ENCODE assay signal across 24 cellular contexts in the genomic region with DNA sequence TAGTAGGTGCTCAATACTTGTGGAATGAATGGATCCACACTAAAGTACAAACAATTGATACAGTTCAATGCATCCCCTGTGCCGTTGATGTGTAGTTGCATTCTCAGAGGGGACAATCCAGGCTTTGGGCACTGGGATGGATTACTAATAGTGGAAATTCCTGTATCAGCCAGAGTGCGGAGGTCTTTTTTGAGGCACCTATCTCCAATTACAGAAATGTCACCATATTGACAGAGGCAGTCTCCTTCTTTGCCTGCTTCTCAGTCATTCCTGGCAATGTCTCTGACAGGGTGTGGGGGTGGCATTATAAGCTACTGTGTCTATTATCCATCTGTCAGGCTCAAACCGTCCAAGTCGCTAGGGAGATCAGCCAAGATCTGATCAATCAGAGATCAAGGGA. TPM values are rescaled to one million over a fixed set of nuclear protein-coding genes. Genes with fewer than 3 reads are reported as not detected.
A peak's percentile ranks its signal among the peaks of the same experiment; 100 is the strongest.
DNase-seq lines count a peak whose midpoint lies in the region; ATAC-seq, FAIRE-seq and TF ChIP-seq lines count a peak whose summit lies in the region.
"Had no signal": no experiment of that assay in that cellular context is flagged by ENCODE, and none has a peak within 500 bp of the region (broad histone marks: within the 10 kb centered on the region; RNA-seq: fewer than 3 reads in every experiment).

No MANE protein-coding gene starts in this region.

- FAIRE-seq in astrocyte (lab: Jason Lieb, UNC) = no peak
- FAIRE-seq: GM12878, HTR-8/SVneo had no signal

- no peaks in the 10 kb centered on the region for H3K27me3 ChIP-seq in BLaER1 treated with 17β-estradiol and CSF1 and Interleukin-3, amounts not matched to agents 10 nM and 100 nM
- H3K27me3 ChIP-seq in astrocyte (ENCODE audit: insufficient read depth, low read length) (no peaks in the 10 kb centered on the region), hepatocyte (no peaks in the 10 kb centered on the region)

- no peaks in the 10 kb centered on the region for H4K20me1 ChIP-seq in BLaER1 treated with 17β-estradiol and CSF1 and Interleukin-3, amounts not matched to agents 10 nM and 100 nM
- no peaks in the 10 kb centered on the region for H4K20me1 ChIP-seq in astrocyte (ENCODE audit: insufficient read depth, low read length)
- no peaks in the 10 kb centered on the region for H4K20me1 ChIP-seq in hepatocyte (ENCODE audit: insufficient read depth, poor library complexity, severe bottlenecking)

- H3K27ac Mint-ChIP-seq in astrocyte (ENCODE audit: unreplicated experiment) = peak overlapping the region; percentile 45
- H3K27ac Mint-ChIP-seq: IgD-negative memory B cell had no signal

- peaks cover 35% of the 10 kb centered on the region for H3K4me1 Mint-ChIP-seq in astrocyte (ENCODE audit: low read depth, unreplicated experiment)

- H3K36me3 ChIP-seq in BLaER1 treated with 17β-estradiol and CSF1 and Interleukin-3, amounts not matched to agents 10 nM and 100 nM = no peaks in the 10 kb centered on the region
- H3K36me3 ChIP-seq in astrocyte (ENCODE audit: insufficient read depth, low read length) (no peaks in the 10 kb centered on the region), hepatocyte (replicated peaks; ENCODE audit: insufficient read depth, low read depth) (no peaks in the 10 kb centered on the region)

- intact Hi-C loops in Right ventricle myocardium inferior (cut with DNase I) = loop anchor here (2.0 kb wide), 1 partner anchor 13 kb away; no protein-coding TSS in a partner anchor

- H3K9me3 ChIP-seq in BLaER1 treated with 17β-estradiol and CSF1 and Interleukin-3, amounts not matched to agents 10 nM and 100 nM (replicated peaks in 1 of 11) = no peaks in the 10 kb centered on the region
- no peaks in the 10 kb centered on the region for H3K9me3 ChIP-seq in astrocyte (ENCODE audit: insufficient read depth, low read depth, low read length)
- H3K9me3 ChIP-seq in hepatocyte (ENCODE audit: low read depth) = no peaks in the 10 kb centered on the region

- H2AFZ ChIP-seq in astrocyte (ENCODE audit: low read depth, low read length) (no peak overlapping the region), hepatocyte (no peak overlapping the region)

- H3K9me2 ChIP-seq in hepatocyte (replicated peaks; ENCODE audit: insufficient read depth) = no peaks in the 10 kb centered on the region

- ATAC-seq in esophagus mucosa (no peak), Right ventricle myocardium inferior (no peak)
- ATAC-seq: GM12878, Panc1 had no signal

- no peaks in the 10 kb centered on the region for H3K36me3 Mint-ChIP-seq in astrocyte (ENCODE audit: low read depth, unreplicated experiment)
- H3K36me3 Mint-ChIP-seq: CD4-positive, CD25-positive, alpha-beta regulatory T cell had no signal

- no peak for TF ChIP-seq CTCF in astrocyte (IDR thresholded peaks at IDR 0.05; ENCODE audit: insufficient read depth, low read depth, low read length)
- TF ChIP-seq CTCF in hepatocyte (IDR thresholded peaks at IDR 0.05; ENCODE audit: poor library complexity) = no peak

- 83% methylated on average over 4 of the region's 4 CpGs for WGBS in hepatocyte (ENCODE audit: low lambda C conversion rate, missing lambda C conversion rate)

- peak overlapping the region in 7 of 11 experiments; percentile 17 to 99 (median 95); a peak in 9 of 22 replicates for H3K4me2 ChIP-seq in BLaER1 treated with 17β-estradiol and CSF1 and Interleukin-3, amounts not matched to agents 10 nM and 100 nM
- no peak overlapping the region for H3K4me2 ChIP-seq in astrocyte (ENCODE audit: low read length)
- no peak overlapping the region for H3K4me2 ChIP-seq in hepatocyte

- H3K79me2 ChIP-seq in astrocyte (ENCODE audit: insufficient read depth, low read length) = no peaks in the 10 kb centered on the region
- peaks cover 13% of the 10 kb centered on the region for H3K79me2 ChIP-seq in hepatocyte

- H3K4me1 ChIP-seq in BLaER1 treated with 17β-estradiol and CSF1 and Interleukin-3, amounts not matched to agents 10 nM and 100 nM = peaks cover 64 to 100% (median 90%) of the 10 kb centered on the region in 10 experiments
- H3K4me1 ChIP-seq in astrocyte (ENCODE audit: insufficient read depth, low read length) (peaks cover 39% of the 10 kb centered on the region), hepatocyte (ENCODE audit: insufficient read depth) (peaks cover 29% of the 10 kb centered on the region)

- peaks cover 11% of the 10 kb centered on the region for H3K27me3 Mint-ChIP-seq in astrocyte (ENCODE audit: low read depth, unreplicated experiment)

- no peak overlapping the region for H3K9ac ChIP-seq in BLaER1 treated with 17β-estradiol and CSF1 and Interleukin-3, amounts not matched to agents 10 nM and 100 nM
- H3K9ac ChIP-seq in astrocyte (ENCODE audit: low read length) = no peak overlapping the region

- no peak overlapping the region for H3K4me3 ChIP-seq in BLaER1 treated with 17β-estradiol and CSF1 and Interleukin-3, amounts not matched to agents 10 nM and 100 nM
- H3K4me3 ChIP-seq in astrocyte (ENCODE audit: insufficient read depth, low read depth, low read length) (no peak overlapping the region), hepatocyte (no peak overlapping the region)
- H3K4me3 ChIP-seq: GM12878 had no signal

- H3K27ac ChIP-seq in BLaER1 treated with 17β-estradiol and CSF1 and Interleukin-3, amounts not matched to agents 10 nM and 100 nM = peak overlapping the region in 5 of 11 experiments; percentile 2 to 92 (median 9); a peak in 4 of 22 replicates
- no peak overlapping the region for H3K27ac ChIP-seq in astrocyte (ENCODE audit: low read depth, low read length)
- peak overlapping the region; percentile 97 for H3K27ac ChIP-seq in hepatocyte
- H3K27ac ChIP-seq: HL-60 had no signal

- no peaks in the 10 kb centered on the region for H3K9me3 Mint-ChIP-seq in astrocyte (ENCODE audit: unreplicated experiment)
- H3K9me3 Mint-ChIP-seq: CD4-positive, CD25-positive, alpha-beta regulatory T cell had no signal

- peak; percentile 39 to 80 for DNase-seq in NCI-H446 (lab: John Stamatoyannopoulos, UW)
- no peak for DNase-seq in astrocyte (ENCODE audit: low read depth)
- DNase-seq in hepatocyte (ENCODE audit: low spot score) = no peak
- DNase-seq in NCI-H1092 (lab: John Stamatoyannopoulos, UW) = no peak
- no peak for DNase-seq in cerebellar cortex (ENCODE audit: low spot score)
- no peak for DNase-seq in Right ventricle myocardium inferior (ENCODE audit: missing footprints)
- DNase-seq: CD4-positive, CD25-positive, alpha-beta regulatory T cell; GDM1; HCEC 1CT; NCI-H1417; NCI-H1930; NCI-H2171; NCI-H774; SIG-M5 had no signal

- no peak overlapping the region for H3K4me3 Mint-ChIP-seq in astrocyte (ENCODE audit: unreplicated experiment)
- H3K4me3 Mint-ChIP-seq: CD4-positive, CD25-positive, alpha-beta regulatory T cell; IgD-negative memory B cell had no signal

RNA-seq across cellular contexts. Expression of gene LAMB3, which starts 3.2 kb away (rescaled TPM):
- total RNA-seq in astrocyte (4.2 and 6.1 TPM in 2 replicates), hepatocyte (63.7 and 76.9 TPM in 2 replicates), esophagus mucosa (76.7 TPM), Right ventricle myocardium inferior (5.9 TPM)
- 48.8 and 55.9 TPM in 2 replicates for polyA plus RNA-seq in hepatocyte
- polyA plus RNA-seq: IgD-negative memory B cell had no signal

RNA-seq across cellular contexts. Expression of gene G0S2, which starts 19.8 kb away (rescaled TPM):
- 5.9 and 15.1 TPM in 2 replicates for total RNA-seq in astrocyte
- total RNA-seq in hepatocyte = 37.0 and 38.3 TPM in 2 replicates
- 31.5 and 32.2 TPM in 2 replicates for polyA plus RNA-seq in hepatocyte
- 2.3 TPM for total RNA-seq in esophagus mucosa
- 460 TPM for total RNA-seq in Right ventricle myocardium inferior
- total RNA-seq: CD4-positive, CD25-positive, alpha-beta regulatory T cell had no signal

RNA-seq across cellular contexts. Expression of gene HSD11B1, which starts 49.2 kb away (rescaled TPM):
- total RNA-seq in astrocyte (not detected in 2 replicates), hepatocyte (1.7 and 2.1 TPM in 2 replicates), esophagus mucosa (0.36 TPM), Right ventricle myocardium inferior (4.3 TPM)
- not detected in 2 replicates for polyA plus RNA-seq in hepatocyte
- total RNA-seq: A673, GM12878, LHCN-M2, NCI-H460 had no signal
- polyA plus RNA-seq: IgD-negative memory B cell had no signal

Comparison
In these comparisons a context has a peak if more than half of its experiments do, and no peak if none do; other contexts are left out.
1. H3K4me2 ChIP-seq: peak in BLaER1 treated with 17β-estradiol and CSF1 and Interleukin-3, amounts not matched to agents 10 nM and 100 nM (7 of 11); none in astrocyte (single experiment) and hepatocyte (single experiment).
2. DNase-seq: peak in NCI-H446 (2 of 2); none in astrocyte (single experiment), hepatocyte (single experiment), NCI-H1092 (single experiment), cerebellar cortex (single experiment) and Right ventricle myocardium inferior (single experiment).
3. RNA of gene G0S2, which starts 19.8 kb away (total RNA-seq): 460 TPM in Right ventricle myocardium inferior (single experiment); 37.0 to 38.3 TPM in hepatocyte, 5.9 to 15.1 TPM in astrocyte and 2.3 TPM in esophagus mucosa (single experiment); every median in the first group is over 10 times any median in the second.